Comparison of ENCODE assay signal across 8 cellular contexts in the genomic region with DNA sequence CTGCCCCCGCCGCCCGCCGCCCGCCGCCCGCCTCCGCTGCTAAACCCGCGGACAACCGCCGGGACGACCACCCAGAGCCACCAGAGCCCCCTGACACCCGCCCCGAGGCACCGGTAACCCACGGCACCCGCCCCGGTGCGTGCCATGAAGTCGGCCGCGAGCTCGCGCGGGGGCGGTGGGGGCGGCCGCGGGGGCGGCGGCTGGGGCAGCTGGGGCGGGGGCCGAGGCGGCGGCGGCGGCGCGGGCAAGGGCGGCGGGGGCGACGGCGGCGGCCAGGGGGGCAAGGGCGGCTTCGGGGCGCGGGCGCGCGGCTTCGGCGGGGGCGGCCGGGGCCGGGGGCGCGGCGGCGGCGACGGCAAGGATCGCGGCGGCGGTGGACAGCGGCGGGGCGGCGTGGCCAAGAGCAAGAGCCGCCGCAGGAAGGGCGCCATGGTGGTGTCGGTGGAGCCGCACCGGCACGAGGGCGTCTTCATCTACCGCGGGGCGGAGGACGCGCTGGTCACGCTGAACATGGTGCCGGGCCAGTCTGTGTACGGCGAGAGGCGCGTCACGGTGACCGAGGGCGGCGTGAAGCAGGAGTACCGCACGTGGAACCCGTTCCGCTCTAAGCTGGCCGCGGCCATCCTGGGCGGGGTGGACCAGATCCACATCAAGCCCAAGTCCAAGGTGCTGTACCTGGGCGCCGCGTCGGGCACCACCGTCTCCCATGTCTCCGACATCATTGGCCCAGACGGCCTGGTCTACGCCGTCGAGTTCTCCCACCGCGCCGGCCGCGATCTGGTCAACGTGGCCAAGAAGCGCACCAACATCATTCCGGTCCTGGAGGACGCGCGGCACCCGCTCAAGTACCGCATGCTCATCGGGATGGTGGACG. TPM values are rescaled to one million over a fixed set of nuclear protein-coding genes. Genes with fewer than 3 reads are reported as not detected.
A peak's percentile ranks its signal among the peaks of the same experiment; 100 is the strongest.
DNase-seq lines count a peak whose midpoint lies in the region; ATAC-seq lines count a peak whose summit lies in the region.

No MANE protein-coding gene starts in this region.

- H3K36me3 Mint-ChIP-seq in activated T-helper 17 cell treated with anti-CD3 and anti-CD28 coated beads, Interleukin-2, amount 50 U/mL, for 72 hours (ENCODE audit: low read depth): no peaks in the 10 kb centered on the region
- peaks cover 6% of the 10 kb centered on the region for H3K36me3 Mint-ChIP-seq in stimulated activated effector memory CD8-positive, alpha-beta T cell treated with anti-CD3 and anti-CD28 coated beads, Interleukin-12 subunit alpha, Interleukin-12 subunit beta, amount 100 ng/mL, for 72 hours

- peak overlapping the region; percentile 42 for H3K4me3 ChIP-seq in iPS-11a (ENCODE audit: low read depth, low read length)

- no peak overlapping the region for H3K27ac Mint-ChIP-seq in activated T-helper 17 cell treated with anti-CD3 and anti-CD28 coated beads, Interleukin-2, amount 50 U/mL, for 72 hours
- H3K27ac Mint-ChIP-seq in stimulated activated effector memory CD8-positive, alpha-beta T cell treated with anti-CD3 and anti-CD28 coated beads, Interleukin-12 subunit alpha, Interleukin-12 subunit beta, amount 100 ng/mL, for 72 hours: no peak overlapping the region

- H3K4me1 Mint-ChIP-seq in activated T-helper 17 cell treated with anti-CD3 and anti-CD28 coated beads, Interleukin-2, amount 50 U/mL, for 72 hours: no peaks in the 10 kb centered on the region
- H3K4me1 Mint-ChIP-seq in stimulated activated effector memory CD8-positive, alpha-beta T cell treated with anti-CD3 and anti-CD28 coated beads, Interleukin-12 subunit alpha, Interleukin-12 subunit beta, amount 100 ng/mL, for 72 hours: peaks cover 15% of the 10 kb centered on the region

- DNase-seq in NCI-H510A treated with DMSO at 0.1 percent for 48 hours (lab: John Stamatoyannopoulos, UW) (peak; percentile 2), NCI-H510A (lab: John Stamatoyannopoulos, UW) (no peak), NCI-H1048 (lab: John Stamatoyannopoulos, UW) (no peak), germinal center (ENCODE audit: low spot score) (no peak)
- no peak for DNase-seq in stimulated activated effector memory CD8-positive, alpha-beta T cell treated with anti-CD3 and anti-CD28 coated beads, Interleukin-12 subunit alpha, Interleukin-12 subunit beta, amount 100 ng/mL, for 72 hours (ENCODE audit: low spot score in 2 of 2)

- no peak for ATAC-seq in activated T-helper 17 cell treated with anti-CD3 and anti-CD28 coated beads, Interleukin-2, amount 50 U/mL, for 72 hours (replicated peaks)
- no peak for ATAC-seq in stimulated activated effector memory CD8-positive, alpha-beta T cell treated with anti-CD3 and anti-CD28 coated beads, Interleukin-12 subunit alpha, Interleukin-12 subunit beta, amount 100 ng/mL, for 72 hours
- no peak for ATAC-seq in HG02981 (IDR thresholded peaks at IDR 0.05; ENCODE audit: unreplicated experiment)

- H3K27me3 Mint-ChIP-seq in activated T-helper 17 cell treated with anti-CD3 and anti-CD28 coated beads, Interleukin-2, amount 50 U/mL, for 72 hours: peaks cover 28% of the 10 kb centered on the region

- no peaks in the 10 kb centered on the region for H3K9me3 Mint-ChIP-seq in activated T-helper 17 cell treated with anti-CD3 and anti-CD28 coated beads, Interleukin-2, amount 50 U/mL, for 72 hours
- no peaks in the 10 kb centered on the region for H3K9me3 Mint-ChIP-seq in stimulated activated effector memory CD8-positive, alpha-beta T cell treated with anti-CD3 and anti-CD28 coated beads, Interleukin-12 subunit alpha, Interleukin-12 subunit beta, amount 100 ng/mL, for 72 hours

- peak overlapping the region; percentile 63 for H3K4me3 Mint-ChIP-seq in activated T-helper 17 cell treated with anti-CD3 and anti-CD28 coated beads, Interleukin-2, amount 50 U/mL, for 72 hours
- H3K4me3 Mint-ChIP-seq in stimulated activated effector memory CD8-positive, alpha-beta T cell treated with anti-CD3 and anti-CD28 coated beads, Interleukin-12 subunit alpha, Interleukin-12 subunit beta, amount 100 ng/mL, for 72 hours: peak overlapping the region; percentile 60

RNA-seq across cellular contexts. Expression of gene FBLL1, which starts 0.5 kb away (rescaled TPM):
- 1 to 10 TPM in 1 of 2 donors, not detected in 1; 1.1 TPM for total RNA-seq in activated T-helper 17 cell treated with anti-CD3 and anti-CD28 coated beads, Interleukin-2, amount 50 U/mL, for 72 hours

RNA-seq across cellular contexts. Expression of gene RARS1, which starts 43.3 kb away (rescaled TPM):
- 100 to 1,000 TPM in 1 of 2 donors, 10 to 100 TPM in 1; 86.0 to 121 TPM for total RNA-seq in activated T-helper 17 cell treated with anti-CD3 and anti-CD28 coated beads, Interleukin-2, amount 50 U/mL, for 72 hours

RNA-seq across cellular contexts. Expression of gene PANK3, which starts 49.6 kb away (rescaled TPM):
- 10 to 100 TPM; 38.2 to 42.0 TPM for total RNA-seq in activated T-helper 17 cell treated with anti-CD3 and anti-CD28 coated beads, Interleukin-2, amount 50 U/mL, for 72 hours
